ENCODE assay signal across 8 cellular contexts in the genomic region with DNA sequence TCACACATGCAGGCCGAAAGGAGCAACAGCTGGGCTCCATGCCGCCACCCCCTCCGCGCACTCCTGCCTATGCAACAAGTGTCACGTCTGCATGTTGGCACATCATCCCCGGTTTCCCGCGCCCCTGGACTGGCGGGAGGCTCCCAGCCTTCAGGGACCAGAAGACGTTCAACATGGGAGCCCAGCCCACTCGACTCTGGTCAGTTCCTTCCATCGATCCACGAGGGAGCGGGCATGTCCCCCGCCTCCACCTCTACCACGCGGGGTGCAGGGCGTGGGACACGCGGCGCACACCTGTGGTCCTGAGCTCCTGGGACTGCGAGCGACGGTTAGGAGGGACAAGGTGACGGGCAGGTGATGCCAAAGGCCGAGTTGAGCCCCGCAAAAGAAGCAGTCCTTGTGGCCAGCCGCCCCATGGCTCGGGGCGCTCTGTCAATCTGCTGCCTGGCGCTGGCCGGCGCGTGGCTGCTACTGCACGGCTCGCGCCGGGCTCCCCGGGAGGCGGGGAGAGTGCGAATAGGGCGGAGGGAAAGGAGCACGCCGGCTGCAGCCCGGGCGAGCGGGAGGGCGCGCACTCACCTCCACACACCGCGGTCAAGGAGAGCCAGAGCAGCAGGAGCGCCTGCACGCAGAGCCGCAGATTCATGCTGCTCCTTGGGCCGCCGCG. TPM values are rescaled to one million over a fixed set of nuclear protein-coding genes. Genes with fewer than 3 reads are reported as not detected.
A peak's percentile ranks its signal among the peaks of the same experiment; 100 is the strongest.
DNase-seq lines count a peak whose midpoint lies in the region; ATAC-seq and TF ChIP-seq lines count a peak whose summit lies in the region.

No MANE protein-coding gene starts in this region.

- H3K36me3 Mint-ChIP-seq in endothelial cell (ENCODE audit: low read depth, unreplicated experiment) (no peaks in the 10 kb centered on the region), natural killer cell (no peaks in the 10 kb centered on the region)

- H3K36me3 ChIP-seq in SK-N-SH (replicated peaks in 1 of 2; ENCODE audit: control insufficient read depth in 1 of 2, insufficient read depth in 2 of 2, low read length in 1 of 2) = no peaks in the 10 kb centered on the region

- TF ChIP-seq RAD21 in SK-N-SH (IDR thresholded peaks at IDR 0.05; ENCODE audit: low read length) = no peak

- intact Hi-C loops in natural killer cell (cut with micrococcal nuclease) = no loop called here

- H3K4me2 ChIP-seq in SK-N-SH = peak overlapping the region; percentile 91

- TF ChIP-seq EP300 in SK-N-SH (IDR thresholded peaks at IDR 0.05; ENCODE audit: borderline replicate concordance in 1 of 2, low read depth in 1 of 2, low read length in 1 of 2) = no peak

- ATAC-seq in natural killer cell (peak; percentile 56 to 70 (median 62)), GM18907 (IDR thresholded peaks at IDR 0.05; ENCODE audit: unreplicated experiment) (no peak), GM18858 (IDR thresholded peaks at IDR 0.05; ENCODE audit: unreplicated experiment) (no peak)

- CTCF ChIA-PET in SK-N-SH (lab: Yijun Ruan, JAX) = interaction anchor here (0.9 to 11.6 kb wide), 5 partner anchors 8 to 406 kb away, joined by 3 to 109 read pairs (median 3); no protein-coding TSS in a partner anchor

- H3K27me3 Mint-ChIP-seq in endothelial cell (ENCODE audit: unreplicated experiment) (peaks cover 11% of the 10 kb centered on the region), natural killer cell (ENCODE audit: low read depth in 2 of 2) (peaks cover 17 to 35% of the 10 kb centered on the region in 2 donors)

- H4K20me1 ChIP-seq in SK-N-SH (ENCODE audit: insufficient read depth) = no peaks in the 10 kb centered on the region

- no peaks in the 10 kb centered on the region for H3K9me3 ChIP-seq in SK-N-SH

- peaks cover 10% of the 10 kb centered on the region for H3K4me1 Mint-ChIP-seq in endothelial cell (ENCODE audit: unreplicated experiment)
- peaks cover 6 to 7% of the 10 kb centered on the region in 2 donors for H3K4me1 Mint-ChIP-seq in natural killer cell

- H3F3A ChIP-seq in SK-N-SH (replicated peaks; ENCODE audit: insufficient read depth) = no peaks in the 10 kb centered on the region

- peak overlapping the region; percentile 51 for H3K4me3 Mint-ChIP-seq in endothelial cell (ENCODE audit: unreplicated experiment)
- peak overlapping the region; percentile 74 for H3K4me3 Mint-ChIP-seq in natural killer cell

- H3K27me3 ChIP-seq in SK-N-SH (ENCODE audit: insufficient read depth) = peaks cover 50% of the 10 kb centered on the region

- H3K4me3 ChIP-seq in HFF-Myc (replicated peaks; ENCODE audit: low read depth, low read length) (peak overlapping the region; percentile 50), SK-N-SH (ENCODE audit: low read depth in 2 of 2, low read length in 1 of 2) (peak overlapping the region; percentile 50 to 61)

- H3K9ac ChIP-seq in SK-N-SH = no peak overlapping the region

- H3K27ac Mint-ChIP-seq in endothelial cell (ENCODE audit: unreplicated experiment) (no peak overlapping the region), natural killer cell (no peak overlapping the region)

- whole genome bisulfite sequencing in SK-N-SH (ENCODE audit: low lambda C conversion rate) = no CpG with 5 or more reads among the region's 57 CpGs

- POLR2A ChIA-PET in SK-N-SH (lab: Yijun Ruan, JAX) = interaction anchor here (1.0 to 1.1 kb wide), 2 partner anchors 18 to 84 kb away, joined by 3 to 8 read pairs; partner anchors contain the start of gene XPNPEP2

- H3K9me3 Mint-ChIP-seq in endothelial cell (ENCODE audit: unreplicated experiment) (no peaks in the 10 kb centered on the region), natural killer cell (no peaks in the 10 kb centered on the region)

- H3K27ac ChIP-seq in SK-N-SH (ENCODE audit: low read depth in 2 of 2, low read length in 1 of 2) = peak overlapping the region in 1 of 2 experiments; percentile 53; a peak in 1 of 4 replicates

- DNase-seq in DMS53 (lab: John Stamatoyannopoulos, UW) (peak; percentile 79), DMS53 treated with DMSO at 0.1 percent for 48 hours (lab: John Stamatoyannopoulos, UW; ENCODE audit: unreplicated experiment) (no peak), HFF-Myc (ENCODE audit: extremely low read depth, low read depth) (no peak), SK-N-SH (peak; percentile 74), endothelial cell (ENCODE audit: low spot score) (no peak), natural killer cell (no peak)

- H3K79me2 ChIP-seq in SK-N-SH (ENCODE audit: insufficient read depth) = no peaks in the 10 kb centered on the region

- no peak for TF ChIP-seq CTCF in HFF-Myc (IDR thresholded peaks at IDR 0.05; ENCODE audit: low read depth, low read length, missing control alignments)
- no peak for TF ChIP-seq CTCF in SK-N-SH (IDR thresholded peaks at IDR 0.05)
- TF ChIP-seq CTCF in endothelial cell (IDR thresholded peaks at IDR 0.05; ENCODE audit: unreplicated experiment) = no peak
- TF ChIP-seq CTCF in natural killer cell (IDR thresholded peaks at IDR 0.05) = no peak

- H2AFZ ChIP-seq in SK-N-SH (ENCODE audit: low read depth) = peak overlapping the region; percentile 65; the same call in 1 of the 2 replicates

- no peaks in the 10 kb centered on the region for H3K9me2 ChIP-seq in SK-N-SH

- H3K4me1 ChIP-seq in SK-N-SH (ENCODE audit: control insufficient read depth in 1 of 2, insufficient read depth in 2 of 2, low read depth in 1 of 2, low read length in 1 of 2) = peaks cover 0 to 52% of the 10 kb centered on the region in 2 experiments; a peak in 1 of 4 replicates

TF ChIP-seq in SK-N-SH, 30 proteins besides CTCF, POLR2A, EP300 and RAD21:
- TF ChIP-seq GATA2 (CRISPR knock-in tag; IDR thresholded peaks at IDR 0.05) (no peak), MXI1 (IDR thresholded peaks at IDR 0.05; ENCODE audit: low read depth, low read length) (peak; percentile 80)
- TF ChIP-seq, protein P1, sequence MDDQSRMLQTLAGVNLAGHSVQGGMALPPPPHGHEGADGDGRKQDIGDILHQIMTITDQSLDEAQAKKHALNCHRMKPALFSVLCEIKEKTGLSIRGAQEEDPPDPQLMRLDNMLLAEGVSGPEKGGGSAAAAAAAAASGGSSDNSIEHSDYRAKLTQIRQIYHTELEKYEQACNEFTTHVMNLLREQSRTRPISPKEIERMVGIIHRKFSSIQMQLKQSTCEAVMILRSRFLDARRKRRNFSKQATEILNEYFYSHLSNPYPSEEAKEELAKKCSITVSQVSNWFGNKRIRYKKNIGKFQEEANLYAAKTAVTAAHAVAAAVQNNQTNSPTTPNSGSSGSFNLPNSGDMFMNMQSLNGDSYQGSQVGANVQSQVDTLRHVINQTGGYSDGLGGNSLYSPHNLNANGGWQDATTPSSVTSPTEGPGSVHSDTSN (IDR thresholded peaks at IDR 0.05) = no peak
TF ChIP-seq in SK-N-SH: peak in this region for 1.

RNA-seq across cellular contexts. Expression of gene APLN, which starts 0.6 kb away (rescaled TPM):
- 0.71 and 0.82 TPM in 2 replicates for polyA plus RNA-seq in SK-N-SH (2012; rRNA removed)
- 0.41 and 0.75 TPM in 2 replicates for polyA plus RNA-seq in SK-N-SH (2012; cell fraction: cytosol; rRNA removed)
- 0.31 and 0.47 TPM in 2 replicates for polyA plus RNA-seq in SK-N-SH (2012; cell fraction: nucleus; rRNA removed)
- total RNA-seq in endothelial cell (ENCODE audit: unreplicated experiment) = 3.5 TPM
- total RNA-seq in natural killer cell = under 1 TPM in 1 of 3 donors, not detected in 2; 0.07 TPM

Comparison
In these comparisons a context has a peak if more than half of its experiments do, and no peak if none do; other contexts are left out.
1. DNase-seq: peak in DMS53 (single experiment) and SK-N-SH (single experiment); none in DMS53 treated with DMSO at 0.1 percent for 48 hours (single experiment), HFF-Myc (single experiment), endothelial cell (single experiment) and natural killer cell (single experiment).
2. ATAC-seq: peak in natural killer cell (3 of 3); none in GM18907 (single experiment) and GM18858 (single experiment).